Comparison of ENCODE assay signal across 8 cellular contexts in the genomic region with DNA sequence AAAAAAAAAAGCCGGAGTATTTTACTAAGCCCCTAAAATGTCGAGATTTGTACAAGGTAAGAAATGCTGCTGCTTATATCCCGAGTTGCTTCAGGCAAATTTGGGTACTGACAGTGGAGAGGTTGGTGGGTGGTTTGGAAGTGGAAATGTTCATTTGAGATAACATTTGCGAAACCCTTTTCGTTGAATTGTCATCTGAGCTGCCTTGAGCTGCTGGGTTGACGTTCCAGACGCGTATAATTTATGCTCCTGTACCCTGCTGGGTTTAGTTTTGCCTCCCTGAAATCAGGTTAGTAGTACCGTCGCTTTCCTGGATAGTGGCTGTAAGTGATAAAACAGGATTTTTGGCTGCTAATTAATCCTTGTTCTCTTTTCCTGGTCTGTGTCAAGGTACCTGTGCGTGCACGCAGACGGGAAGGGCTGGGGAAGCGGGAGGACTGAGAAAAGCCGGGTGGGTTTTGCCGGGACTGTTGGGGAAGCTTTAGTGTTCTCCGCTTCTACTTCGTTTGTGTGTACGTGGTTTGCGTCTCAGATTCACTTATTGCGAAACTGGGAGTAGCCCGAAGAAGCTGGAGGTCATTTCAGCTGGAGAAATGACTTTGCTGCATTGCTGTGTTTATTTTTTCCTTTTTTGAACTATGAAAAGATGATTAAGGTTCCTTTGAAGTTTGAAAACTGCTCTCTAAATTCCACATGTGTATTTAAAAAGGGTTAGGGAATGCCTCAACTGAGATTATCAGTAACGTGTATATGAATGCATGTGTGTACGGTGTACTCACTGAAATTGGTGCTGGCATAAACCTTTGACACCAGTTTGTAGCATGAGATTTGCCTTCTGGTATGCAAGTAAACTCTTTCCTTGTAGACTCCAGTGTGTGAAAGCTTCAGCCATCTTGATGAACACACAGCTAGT. TPM values are rescaled to one million over a fixed set of nuclear protein-coding genes. Genes with fewer than 3 reads are reported as not detected.
A peak's percentile ranks its signal among the peaks of the same experiment; 100 is the strongest.
DNase-seq lines count a peak whose midpoint lies in the region; ATAC-seq, FAIRE-seq and TF ChIP-seq lines count a peak whose summit lies in the region.

No MANE protein-coding gene starts in this region.

- no peaks in the 10 kb centered on the region for H3K4me1 ChIP-seq in GM12878 (ENCODE audit: control insufficient read depth, insufficient read depth, low read length)
- peaks cover 6% of the 10 kb centered on the region for H3K4me1 ChIP-seq in iPS-15b (ENCODE audit: control insufficient read depth, insufficient read depth, low read length)

- POLR2A ChIA-PET in GM12878 (lab: Charles Lee) = interaction anchor here (0.7 to 4.2 kb wide), 8 partner anchors 8 to 254 kb away, joined by 3 to 20 read pairs (median 4); partner anchors contain the start of genes MDH1 and WDPCP

- 8% methylated on average over 24 of the region's 24 CpGs for whole genome bisulfite sequencing in GM12878 (ENCODE audit: insufficient coverage, insufficient replicate concordance, low lambda C conversion rate, missing lambda C conversion rate)

- no peaks in the 10 kb centered on the region for H3K36me3 ChIP-seq in GM12878 (ENCODE audit: control insufficient read depth in 2 of 2, insufficient read depth in 2 of 2, low read length in 1 of 2)
- H3K36me3 ChIP-seq in iPS-15b (ENCODE audit: control insufficient read depth, insufficient read depth, low read length) = no peaks in the 10 kb centered on the region

- no peak for FAIRE-seq in GM12878 (lab: Jason Lieb, UNC)

- H3K27me3 ChIP-seq in GM12878 (replicated peaks in 1 of 2; ENCODE audit: control insufficient read depth in 2 of 2, insufficient read depth in 2 of 2, low read length in 1 of 2) (no peaks in the 10 kb centered on the region), iPS-15b (ENCODE audit: control insufficient read depth, insufficient read depth, low read length) (no peaks in the 10 kb centered on the region)

- BruUV-seq in GM12878 (replicated peaks; lab: Mats Ljungman, UMichigan) = TSS peak; percentile 58

- no peak for ATAC-seq in GM12878
- ATAC-seq in GM18873 (IDR thresholded peaks at IDR 0.05; ENCODE audit: low FRiP score, unreplicated experiment) = no peak
- no peak for ATAC-seq in HG02840 (IDR thresholded peaks at IDR 0.05; ENCODE audit: low FRiP score, unreplicated experiment)

- SMC1A ChIA-PET in GM12878 (lab: Charles Lee; ENCODE audit: uncharacterized antibody, unreplicated experiment) = interaction anchor here (0.6 to 7.6 kb wide), 8 partner anchors 11 to 348 kb away, joined by 3 to 90 read pairs (median 3); partner anchors contain the start of genes MDH1 and WDPCP

- TF ChIP-seq EP300 in GM12878 (IDR thresholded peaks at IDR 0.05; ENCODE audit: borderline replicate concordance in 1 of 2, control insufficient read depth in 1 of 2, low read depth in 2 of 2, low read length in 2 of 2) = no peak

- intact Hi-C loops in GM12878 (cut with micrococcal nuclease; ENCODE audit: unreplicated experiment) = loop anchor here (5.0 kb wide), 1 partner anchor 255 kb away; the partner anchor contains the start of genes MDH1 and WDPCP

- DNase-seq in A172 (ENCODE audit: low spot score) (peak; percentile 8), GM12864 (ENCODE audit: low read depth) (no peak), NCI-H748 (lab: John Stamatoyannopoulos, UW; ENCODE audit: unreplicated experiment) (peak; percentile 64), GM12878 (ENCODE audit: low read depth, low spot score) (no peak), skeletal muscle cell (ENCODE audit: low read depth) (peak; percentile 53)

- TF ChIP-seq RAD21 in GM12878 (IDR thresholded peaks at IDR 0.05; ENCODE audit: insufficient read depth, low read depth, low read length) = no peak

- no peak for TF ChIP-seq POLR2A in GM12878 (IDR thresholded peaks at IDR 0.05; ENCODE audit: low read depth, low read length)

- in situ Hi-C loops in GM12878 (cut with MboI) = no loop called here

- RAD21 ChIA-PET in GM12878 (lab: Charles Lee; ENCODE audit: unreplicated experiment) = interaction anchor here (1.5 to 2.7 kb wide), 5 partner anchors 7 to 143 kb away, joined by 3 to 7 read pairs (median 5); no protein-coding TSS in a partner anchor

- TF ChIP-seq CTCF in GM12864 (IDR thresholded peaks at IDR 0.05; ENCODE audit: low read depth, low read length, missing control alignments) (no peak), GM12878 (IDR thresholded peaks at IDR 0.05 in 2 of 3, conservative IDR thresholded peaks at IDR 0.05 in 1 of 3; ENCODE audit: control insufficient read depth in 2 of 3, extremely low read depth in 1 of 3, insufficient read depth in 1 of 3, low read depth in 3 of 3, low read length in 3 of 3) (no peak)

- H3K4me3 ChIP-seq in GM12864 (ENCODE audit: low read depth, low read length) (peak overlapping the region; percentile 88), GM12878 (peak overlapping the region; percentile 73), iPS-15b (ENCODE audit: low read depth, low read length) (peak overlapping the region; percentile 95), skeletal muscle cell (ENCODE audit: low read depth, low read length) (peak overlapping the region; percentile 56)

- no peaks in the 10 kb centered on the region for H4K20me1 ChIP-seq in GM12878 (ENCODE audit: control insufficient read depth, insufficient read depth)

- H3K9ac ChIP-seq in GM12878 (ENCODE audit: control insufficient read depth, insufficient read depth, low read length) = peak overlapping the region; percentile 99
- peak overlapping the region; percentile 97 for H3K9ac ChIP-seq in iPS-15b (ENCODE audit: low read depth, low read length)

- peaks cover 4% of the 10 kb centered on the region; the same call in 2 of the 3 replicates for H3K9me3 ChIP-seq in GM12878 (replicated peaks; ENCODE audit: control insufficient read depth, insufficient read depth, low read length)
- no peaks in the 10 kb centered on the region for H3K9me3 ChIP-seq in iPS-15b (ENCODE audit: control insufficient read depth, insufficient read depth, low read length)

- H3K79me2 ChIP-seq in GM12878 (ENCODE audit: control insufficient read depth, insufficient read depth, low read length) = peaks cover 63% of the 10 kb centered on the region

- peak overlapping the region; percentile 20 for H2AFZ ChIP-seq in GM12878 (ENCODE audit: control insufficient read depth, low read depth, low read length)

- peak overlapping the region; percentile 98 for H3K27ac ChIP-seq in GM12878 (ENCODE audit: control insufficient read depth, insufficient read depth)

- H3K4me2 ChIP-seq in GM12878 (ENCODE audit: control insufficient read depth, insufficient read depth) = peak overlapping the region; percentile 77

- CTCF ChIA-PET in GM12878 (lab: Yijun Ruan, JAX) = interaction anchor here (0.6 to 3.0 kb wide), 10 partner anchors 10 to 1223 kb away, joined by 3 to 15 read pairs (median 4); no protein-coding TSS in a partner anchor

TF ChIP-seq in GM12878, 131 proteins besides CTCF, POLR2A, EP300 and RAD21:
- no peak for TF ChIP-seq JUNB (IDR thresholded peaks at IDR 0.05)
- no peak for TF ChIP-seq ASH2L (IDR thresholded peaks at IDR 0.05; ENCODE audit: borderline replicate concordance, low read depth)
- TF ChIP-seq SKIL (IDR thresholded peaks at IDR 0.05; ENCODE audit: low read depth, poor library complexity, severe bottlenecking) = peak; percentile 1
TF ChIP-seq in GM12878: peak in this region for 1.

RNA-seq across cellular contexts. Expression of gene UGP2, which starts 0.7 kb away (rescaled TPM):
- 73.1 and 77.4 TPM in 2 replicates for total RNA-seq in A172 (2014; rRNA removed; shearing (Covaris generic))
- 46.0 and 61.1 TPM in 2 replicates for total RNA-seq in GM12878 (2013; cell fraction: nucleolus; rRNA removed)
- total RNA-seq in GM12878 (2014; rRNA removed) (40.8 and 50.7 TPM in 2 replicates), GM12878 (2014; rRNA removed; fragmentation: Illumina TruSeq; extraction: Trizol) (69.8 and 70.1 TPM in 2 replicates), GM12878 (2021) (57.4 and 64.8 TPM in 2 replicates)
- polyA plus RNA-seq in GM12878 (2011; ENCODE audit: low read depth) = 49.9 TPM
- polyA plus RNA-seq in GM12878 (2011; rRNA removed) (71.2 and 122 TPM in 2 replicates), GM12878 (2014; fragmentation: Illumina TruSeq; extraction: Trizol) (87.1 and 108 TPM in 2 replicates), GM12878 (2014; fragmentation: Nextera tagmentation; extraction: Ambion mirVana) (10 to 100 TPM; 81.0 to 89.0 TPM), GM12878 (2014; rRNA removed) (37.2 and 49.1 TPM in 2 replicates), GM12878 (2016; fragmentation: Nextera tagmentation; extraction: Ambion mirVana) (10 to 100 TPM; 91.7 to 98.3 TPM)
- polyA plus RNA-seq in GM12878 (2011; cell fraction: cytosol; rRNA removed) = 22.0 and 25.7 TPM in 2 replicates
- polyA plus RNA-seq in GM12878 (2011; cell fraction: nucleus; rRNA removed) = 21.2 and 22.8 TPM in 2 replicates
- 61.7 and 69.6 TPM in 2 replicates for polyA plus RNA-seq in GM12878 (2012)
- 20.1 and 29.6 TPM in 2 replicates for polyA minus RNA-seq in GM12878 (2011; rRNA and poly(A)+ RNA removed)
- 17.9 and 19.5 TPM in 2 replicates for polyA minus RNA-seq in GM12878 (2011; cell fraction: cytosol; rRNA and poly(A)+ RNA removed)
- 15.4 and 23.7 TPM in 2 replicates for polyA minus RNA-seq in GM12878 (2011; cell fraction: nucleus; rRNA and poly(A)+ RNA removed)

Comparison
In these comparisons a context has a peak if more than half of its experiments do, and no peak if none do; other contexts are left out.
1. DNase-seq: peak in A172 (single experiment), NCI-H748 (single experiment) and skeletal muscle cell (single experiment); none in GM12864 (single experiment) and GM12878 (single experiment).
2. Peak in every context shown above with its lines, with median percentiles within 50 percentile points of each other: H3K4me3 ChIP-seq.